In genomic region chr1:62076286-62076685, GRCh38 we compare ENCODE assay signal across 1 cellular context.
TF ChIP-seq lines count a peak whose summit lies in the region.

No MANE protein-coding gene starts in this region.

TF ChIP-seq in IMR-90, 13 proteins besides CTCF, POLR2A, EP300 and RAD21 (continued from another document):
- TF ChIP-seq ELK1 (IDR thresholded peaks at IDR 0.05; ENCODE audit: borderline replicate concordance, low read depth, low read length): no peak
- no peak for TF ChIP-seq BHLHE40 (IDR thresholded peaks at IDR 0.05; ENCODE audit: low read depth, low read length)
- TF ChIP-seq SMC3 (IDR thresholded peaks at IDR 0.05; ENCODE audit: low read depth, low read length): no peak
- no peak for TF ChIP-seq RCOR1 (IDR thresholded peaks at IDR 0.05; ENCODE audit: insufficient replicate concordance, low read length)
- no peak for TF ChIP-seq CHD1 (IDR thresholded peaks at IDR 0.05; ENCODE audit: low read depth, low read length)
- no peak for TF ChIP-seq CEBPB (IDR thresholded peaks at IDR 0.05; ENCODE audit: low read depth, low read length)
- no peak; the same call in 1 of the 2 replicates for TF ChIP-seq FOS (IDR thresholded peaks at IDR 0.05; ENCODE audit: low read depth, low read length)
